ENCODE assay signal across 1 cellular context in the genomic region with DNA sequence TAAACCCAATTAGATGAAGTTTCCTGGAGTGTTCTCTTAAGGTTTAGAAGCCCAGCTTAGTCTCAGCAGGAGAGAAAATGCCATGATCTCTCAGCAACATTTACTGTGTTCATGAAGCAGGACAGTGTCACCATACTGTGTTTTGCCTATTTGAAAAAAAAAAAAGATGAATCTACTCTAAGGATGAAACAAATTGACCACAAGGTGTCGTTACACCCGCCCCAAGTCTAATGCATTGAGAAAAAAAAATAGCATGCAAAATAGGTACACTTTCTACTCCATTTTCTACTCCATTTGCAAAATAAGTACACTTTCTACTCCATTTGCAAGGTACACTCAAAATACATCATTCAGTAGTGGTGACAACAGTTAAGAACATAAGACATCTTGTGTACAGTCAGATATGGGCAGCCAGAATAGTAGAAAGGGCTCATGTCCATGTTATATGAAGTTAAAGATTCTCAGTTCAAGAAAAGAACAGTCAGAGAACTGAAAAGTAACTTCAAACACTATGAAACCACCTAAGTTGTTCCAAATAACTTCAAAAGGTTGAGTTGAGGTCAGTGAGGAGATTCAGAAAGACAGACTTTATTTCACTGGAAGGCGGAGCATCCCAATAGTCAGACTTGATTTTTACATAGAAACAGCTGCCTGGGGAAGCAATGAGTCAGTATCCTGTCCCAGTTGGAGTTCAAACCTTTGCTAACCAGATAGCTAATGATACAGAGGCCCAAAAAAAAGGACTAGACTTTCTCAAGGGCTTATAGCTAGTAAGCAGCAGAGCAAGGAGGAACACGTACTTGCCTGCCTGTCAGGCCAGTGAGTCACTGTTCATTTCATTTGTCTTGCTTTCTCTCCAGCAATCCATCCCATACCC.
TF ChIP-seq lines count a peak whose summit lies in the region.

No MANE protein-coding gene starts in this region.

TF ChIP-seq in H1, 55 proteins besides CTCF, POLR2A, EP300 and RAD21 (continued from another document):
- TF ChIP-seq, protein P1, sequence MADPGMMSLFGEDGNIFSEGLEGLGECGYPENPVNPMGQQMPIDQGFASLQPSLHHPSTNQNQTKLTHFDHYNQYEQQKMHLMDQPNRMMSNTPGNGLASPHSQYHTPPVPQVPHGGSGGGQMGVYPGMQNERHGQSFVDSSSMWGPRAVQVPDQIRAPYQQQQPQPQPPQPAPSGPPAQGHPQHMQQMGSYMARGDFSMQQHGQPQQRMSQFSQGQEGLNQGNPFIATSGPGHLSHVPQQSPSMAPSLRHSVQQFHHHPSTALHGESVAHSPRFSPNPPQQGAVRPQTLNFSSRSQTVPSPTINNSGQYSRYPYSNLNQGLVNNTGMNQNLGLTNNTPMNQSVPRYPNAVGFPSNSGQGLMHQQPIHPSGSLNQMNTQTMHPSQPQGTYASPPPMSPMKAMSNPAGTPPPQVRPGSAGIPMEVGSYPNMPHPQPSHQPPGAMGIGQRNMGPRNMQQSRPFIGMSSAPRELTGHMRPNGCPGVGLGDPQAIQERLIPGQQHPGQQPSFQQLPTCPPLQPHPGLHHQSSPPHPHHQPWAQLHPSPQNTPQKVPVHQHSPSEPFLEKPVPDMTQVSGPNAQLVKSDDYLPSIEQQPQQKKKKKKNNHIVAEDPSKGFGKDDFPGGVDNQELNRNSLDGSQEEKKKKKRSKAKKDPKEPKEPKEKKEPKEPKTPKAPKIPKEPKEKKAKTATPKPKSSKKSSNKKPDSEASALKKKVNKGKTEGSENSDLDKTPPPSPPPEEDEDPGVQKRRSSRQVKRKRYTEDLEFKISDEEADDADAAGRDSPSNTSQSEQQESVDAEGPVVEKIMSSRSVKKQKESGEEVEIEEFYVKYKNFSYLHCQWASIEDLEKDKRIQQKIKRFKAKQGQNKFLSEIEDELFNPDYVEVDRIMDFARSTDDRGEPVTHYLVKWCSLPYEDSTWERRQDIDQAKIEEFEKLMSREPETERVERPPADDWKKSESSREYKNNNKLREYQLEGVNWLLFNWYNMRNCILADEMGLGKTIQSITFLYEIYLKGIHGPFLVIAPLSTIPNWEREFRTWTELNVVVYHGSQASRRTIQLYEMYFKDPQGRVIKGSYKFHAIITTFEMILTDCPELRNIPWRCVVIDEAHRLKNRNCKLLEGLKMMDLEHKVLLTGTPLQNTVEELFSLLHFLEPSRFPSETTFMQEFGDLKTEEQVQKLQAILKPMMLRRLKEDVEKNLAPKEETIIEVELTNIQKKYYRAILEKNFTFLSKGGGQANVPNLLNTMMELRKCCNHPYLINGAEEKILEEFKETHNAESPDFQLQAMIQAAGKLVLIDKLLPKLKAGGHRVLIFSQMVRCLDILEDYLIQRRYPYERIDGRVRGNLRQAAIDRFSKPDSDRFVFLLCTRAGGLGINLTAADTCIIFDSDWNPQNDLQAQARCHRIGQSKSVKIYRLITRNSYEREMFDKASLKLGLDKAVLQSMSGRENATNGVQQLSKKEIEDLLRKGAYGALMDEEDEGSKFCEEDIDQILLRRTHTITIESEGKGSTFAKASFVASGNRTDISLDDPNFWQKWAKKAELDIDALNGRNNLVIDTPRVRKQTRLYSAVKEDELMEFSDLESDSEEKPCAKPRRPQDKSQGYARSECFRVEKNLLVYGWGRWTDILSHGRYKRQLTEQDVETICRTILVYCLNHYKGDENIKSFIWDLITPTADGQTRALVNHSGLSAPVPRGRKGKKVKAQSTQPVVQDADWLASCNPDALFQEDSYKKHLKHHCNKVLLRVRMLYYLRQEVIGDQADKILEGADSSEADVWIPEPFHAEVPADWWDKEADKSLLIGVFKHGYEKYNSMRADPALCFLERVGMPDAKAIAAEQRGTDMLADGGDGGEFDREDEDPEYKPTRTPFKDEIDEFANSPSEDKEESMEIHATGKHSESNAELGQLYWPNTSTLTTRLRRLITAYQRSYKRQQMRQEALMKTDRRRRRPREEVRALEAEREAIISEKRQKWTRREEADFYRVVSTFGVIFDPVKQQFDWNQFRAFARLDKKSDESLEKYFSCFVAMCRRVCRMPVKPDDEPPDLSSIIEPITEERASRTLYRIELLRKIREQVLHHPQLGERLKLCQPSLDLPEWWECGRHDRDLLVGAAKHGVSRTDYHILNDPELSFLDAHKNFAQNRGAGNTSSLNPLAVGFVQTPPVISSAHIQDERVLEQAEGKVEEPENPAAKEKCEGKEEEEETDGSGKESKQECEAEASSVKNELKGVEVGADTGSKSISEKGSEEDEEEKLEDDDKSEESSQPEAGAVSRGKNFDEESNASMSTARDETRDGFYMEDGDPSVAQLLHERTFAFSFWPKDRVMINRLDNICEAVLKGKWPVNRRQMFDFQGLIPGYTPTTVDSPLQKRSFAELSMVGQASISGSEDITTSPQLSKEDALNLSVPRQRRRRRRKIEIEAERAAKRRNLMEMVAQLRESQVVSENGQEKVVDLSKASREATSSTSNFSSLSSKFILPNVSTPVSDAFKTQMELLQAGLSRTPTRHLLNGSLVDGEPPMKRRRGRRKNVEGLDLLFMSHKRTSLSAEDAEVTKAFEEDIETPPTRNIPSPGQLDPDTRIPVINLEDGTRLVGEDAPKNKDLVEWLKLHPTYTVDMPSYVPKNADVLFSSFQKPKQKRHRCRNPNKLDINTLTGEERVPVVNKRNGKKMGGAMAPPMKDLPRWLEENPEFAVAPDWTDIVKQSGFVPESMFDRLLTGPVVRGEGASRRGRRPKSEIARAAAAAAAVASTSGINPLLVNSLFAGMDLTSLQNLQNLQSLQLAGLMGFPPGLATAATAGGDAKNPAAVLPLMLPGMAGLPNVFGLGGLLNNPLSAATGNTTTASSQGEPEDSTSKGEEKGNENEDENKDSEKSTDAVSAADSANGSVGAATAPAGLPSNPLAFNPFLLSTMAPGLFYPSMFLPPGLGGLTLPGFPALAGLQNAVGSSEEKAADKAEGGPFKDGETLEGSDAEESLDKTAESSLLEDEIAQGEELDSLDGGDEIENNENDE (IDR thresholded peaks at IDR 0.05; ENCODE audit: insufficient replicate concordance, low read length): no peak
- no peak for TF ChIP-seq NRF1 (IDR thresholded peaks at IDR 0.05; ENCODE audit: low read depth, low read length)
- TF ChIP-seq, protein P2, sequence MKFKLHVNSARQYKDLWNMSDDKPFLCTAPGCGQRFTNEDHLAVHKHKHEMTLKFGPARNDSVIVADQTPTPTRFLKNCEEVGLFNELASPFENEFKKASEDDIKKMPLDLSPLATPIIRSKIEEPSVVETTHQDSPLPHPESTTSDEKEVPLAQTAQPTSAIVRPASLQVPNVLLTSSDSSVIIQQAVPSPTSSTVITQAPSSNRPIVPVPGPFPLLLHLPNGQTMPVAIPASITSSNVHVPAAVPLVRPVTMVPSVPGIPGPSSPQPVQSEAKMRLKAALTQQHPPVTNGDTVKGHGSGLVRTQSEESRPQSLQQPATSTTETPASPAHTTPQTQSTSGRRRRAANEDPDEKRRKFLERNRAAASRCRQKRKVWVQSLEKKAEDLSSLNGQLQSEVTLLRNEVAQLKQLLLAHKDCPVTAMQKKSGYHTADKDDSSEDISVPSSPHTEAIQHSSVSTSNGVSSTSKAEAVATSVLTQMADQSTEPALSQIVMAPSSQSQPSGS (IDR thresholded peaks at IDR 0.05; ENCODE audit: low read length): no peak
- TF ChIP-seq HDAC2 (IDR thresholded peaks at IDR 0.05; ENCODE audit: borderline replicate concordance in 1 of 2, low read depth in 2 of 2, low read length in 2 of 2): no peak
- no peak for TF ChIP-seq TAF7 (optimal IDR thresholded peaks at IDR 0.05; ENCODE audit: borderline replicate concordance, low read depth, low read length)
- no peak for TF ChIP-seq BCL11A (IDR thresholded peaks at IDR 0.05; ENCODE audit: low read depth in 2 of 2, low read length in 2 of 2)
- no peak for TF ChIP-seq SIN3A (conservative IDR thresholded peaks at IDR 0.05 in 1 of 2, IDR thresholded peaks at IDR 0.05 in 1 of 2; ENCODE audit: low read depth in 1 of 2, low read length in 2 of 2)
- no peak for TF ChIP-seq RNF2 (IDR thresholded peaks at IDR 0.05; ENCODE audit: borderline replicate concordance, low read depth, low read length, missing control alignments, poor library complexity, severe bottlenecking)
- TF ChIP-seq RFX5 (IDR thresholded peaks at IDR 0.05; ENCODE audit: borderline replicate concordance, low read depth, low read length): no peak
- TF ChIP-seq KDM5A (IDR thresholded peaks at IDR 0.05; ENCODE audit: low read length): no peak
- TF ChIP-seq YY1 (IDR thresholded peaks at IDR 0.05; ENCODE audit: low read depth, low read length): no peak
- no peak for TF ChIP-seq GTF2F1 (IDR thresholded peaks at IDR 0.05; ENCODE audit: borderline replicate concordance, low read depth, low read length)
- no peak for TF ChIP-seq POU5F1 (IDR thresholded peaks at IDR 0.05; ENCODE audit: low read depth, low read length)
